ENCODE assay signal across 22 cellular contexts in the genomic region with DNA sequence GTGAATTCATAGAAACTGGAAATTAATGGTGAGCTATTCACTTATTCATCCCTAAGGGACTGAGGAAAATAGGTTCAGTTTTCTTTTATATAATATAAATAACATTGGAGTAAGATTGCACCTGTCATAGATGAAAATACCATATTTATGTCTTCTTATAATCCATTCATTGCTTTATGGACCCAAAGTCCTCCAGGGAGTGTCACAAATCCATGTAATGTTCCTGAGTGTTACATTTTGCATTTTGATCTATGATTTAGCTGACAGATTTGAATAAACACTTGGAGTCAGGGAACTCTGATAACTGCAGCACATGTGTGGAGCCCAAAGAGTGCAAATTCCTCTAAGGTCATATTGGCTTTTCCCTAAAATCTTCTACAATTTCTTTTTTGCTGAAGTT.
DNase-seq lines count a peak whose midpoint lies in the region; ATAC-seq and TF ChIP-seq lines count a peak whose summit lies in the region.
"Had no signal": no experiment of that assay in that cellular context is flagged by ENCODE, and none has a peak within 500 bp of the region (broad histone marks: within the 10 kb centered on the region; RNA-seq: fewer than 3 reads in every experiment).

No MANE protein-coding gene starts in this region.

- no peak overlapping the region for H3K27ac ChIP-seq in neural cell (ENCODE audit: low read length)
- H3K27ac ChIP-seq: BLaER1 had no signal

- no peaks in the 10 kb centered on the region for H3K36me3 ChIP-seq in neural cell (ENCODE audit: insufficient read depth, low read length)
- H3K36me3 ChIP-seq: BE2C, BLaER1 had no signal

- no peaks in the 10 kb centered on the region for H3K79me2 ChIP-seq in neural cell (replicated peaks; ENCODE audit: insufficient read depth, low read length)

- no peak overlapping the region for H3K9ac ChIP-seq in neural cell (ENCODE audit: low read length)
- H3K9ac ChIP-seq: BLaER1 had no signal

- intact Hi-C loops in left colon (cut with DNase I, micrococcal nuclease), result no loop called here

- no peak overlapping the region for H2AFZ ChIP-seq in neural cell (ENCODE audit: low read depth, low read length)

- no peak overlapping the region for H3K4me3 ChIP-seq in neural cell (ENCODE audit: low read length)
- H3K4me3 ChIP-seq: BLaER1, GM12878 had no signal

- no peaks in the 10 kb centered on the region for H4K20me1 ChIP-seq in neural cell (ENCODE audit: insufficient read depth)
- H4K20me1 ChIP-seq: BLaER1 had no signal

- no peaks in the 10 kb centered on the region for H3K27me3 ChIP-seq in neural cell (ENCODE audit: insufficient read depth, low read depth, low read length)
- H3K27me3 ChIP-seq: BE2C, BLaER1 had no signal

- DNase-seq in left colon, result no peak
- no peak for DNase-seq in activated effector memory CD4-positive, alpha-beta T cell treated with Interleukin-2 at 50 U/mL for 16 hours
- no peak for DNase-seq in NCI-H69 (lab: John Stamatoyannopoulos, UW)
- DNase-seq: 8988T; ACHN; BE2C; C1 segment of cervical spinal cord; CD4-positive, alpha-beta memory T cell; CD4-positive, CD25-positive, alpha-beta regulatory T cell; CD8-positive, alpha-beta memory T cell; COR-L47; DMS 273 treated with DMSO at 0.1 percent for 48 hours; DMS153; DMS53; DMS79; DND-41; EL; GDM1 had no signal

- no peak overlapping the region for H3K4me2 ChIP-seq in neural cell (ENCODE audit: low read length)
- H3K4me2 ChIP-seq: BLaER1 had no signal

- peak; percentile 82 for TF ChIP-seq EP300 in neural cell (conservative IDR thresholded peaks at IDR 0.05; ENCODE audit: poor library complexity, severe bottlenecking)

- H3F3A ChIP-seq in neural cell (ENCODE audit: insufficient read depth, low read length, poor library complexity, severe bottlenecking), result no peaks in the 10 kb centered on the region

- TF ChIP-seq CTCF in neural cell (IDR thresholded peaks at IDR 0.05; ENCODE audit: poor library complexity, severe bottlenecking), result no peak

- peaks cover 7% of the 10 kb centered on the region for H3K9me3 ChIP-seq in neural cell (ENCODE audit: low read length)
- H3K9me3 ChIP-seq: BE2C, BLaER1 had no signal

- no peak for TF ChIP-seq RAD21 in neural cell (conservative IDR thresholded peaks at IDR 0.05)

- no peaks in the 10 kb centered on the region for H3K9me2 ChIP-seq in neural cell (ENCODE audit: insufficient read depth, low read length)

- ATAC-seq in left colon (peak; percentile 95), HG03457 (IDR thresholded peaks at IDR 0.05; ENCODE audit: unreplicated experiment) (no peak)
- ATAC-seq: GM12878 had no signal

TF ChIP-seq in neural cell, 6 proteins besides CTCF, POLR2A, EP300 and RAD21:
- TF ChIP-seq SMC3 (conservative IDR thresholded peaks at IDR 0.05; ENCODE audit: poor library complexity) (no peak), POLR2AphosphoS5 (IDR thresholded peaks at IDR 0.05) (peak; percentile 86), EZH2 (IDR thresholded peaks at IDR 0.05; ENCODE audit: borderline replicate concordance, insufficient read depth, low read length, poor library complexity, severe bottlenecking) (no peak), TAF1 (IDR thresholded peaks at IDR 0.05; ENCODE audit: low read depth) (no peak), MXI1 (conservative IDR thresholded peaks at IDR 0.05; ENCODE audit: poor library complexity, severe bottlenecking) (peak; percentile 36)
- TF ChIP-seq, protein P1, sequence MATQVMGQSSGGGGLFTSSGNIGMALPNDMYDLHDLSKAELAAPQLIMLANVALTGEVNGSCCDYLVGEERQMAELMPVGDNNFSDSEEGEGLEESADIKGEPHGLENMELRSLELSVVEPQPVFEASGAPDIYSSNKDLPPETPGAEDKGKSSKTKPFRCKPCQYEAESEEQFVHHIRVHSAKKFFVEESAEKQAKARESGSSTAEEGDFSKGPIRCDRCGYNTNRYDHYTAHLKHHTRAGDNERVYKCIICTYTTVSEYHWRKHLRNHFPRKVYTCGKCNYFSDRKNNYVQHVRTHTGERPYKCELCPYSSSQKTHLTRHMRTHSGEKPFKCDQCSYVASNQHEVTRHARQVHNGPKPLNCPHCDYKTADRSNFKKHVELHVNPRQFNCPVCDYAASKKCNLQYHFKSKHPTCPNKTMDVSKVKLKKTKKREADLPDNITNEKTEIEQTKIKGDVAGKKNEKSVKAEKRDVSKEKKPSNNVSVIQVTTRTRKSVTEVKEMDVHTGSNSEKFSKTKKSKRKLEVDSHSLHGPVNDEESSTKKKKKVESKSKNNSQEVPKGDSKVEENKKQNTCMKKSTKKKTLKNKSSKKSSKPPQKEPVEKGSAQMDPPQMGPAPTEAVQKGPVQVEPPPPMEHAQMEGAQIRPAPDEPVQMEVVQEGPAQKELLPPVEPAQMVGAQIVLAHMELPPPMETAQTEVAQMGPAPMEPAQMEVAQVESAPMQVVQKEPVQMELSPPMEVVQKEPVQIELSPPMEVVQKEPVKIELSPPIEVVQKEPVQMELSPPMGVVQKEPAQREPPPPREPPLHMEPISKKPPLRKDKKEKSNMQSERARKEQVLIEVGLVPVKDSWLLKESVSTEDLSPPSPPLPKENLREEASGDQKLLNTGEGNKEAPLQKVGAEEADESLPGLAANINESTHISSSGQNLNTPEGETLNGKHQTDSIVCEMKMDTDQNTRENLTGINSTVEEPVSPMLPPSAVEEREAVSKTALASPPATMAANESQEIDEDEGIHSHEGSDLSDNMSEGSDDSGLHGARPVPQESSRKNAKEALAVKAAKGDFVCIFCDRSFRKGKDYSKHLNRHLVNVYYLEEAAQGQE (IDR thresholded peaks at IDR 0.05; ENCODE audit: borderline replicate concordance), result peak; percentile 74
